ENCODE assay signal across 7 cellular contexts in the genomic region with DNA sequence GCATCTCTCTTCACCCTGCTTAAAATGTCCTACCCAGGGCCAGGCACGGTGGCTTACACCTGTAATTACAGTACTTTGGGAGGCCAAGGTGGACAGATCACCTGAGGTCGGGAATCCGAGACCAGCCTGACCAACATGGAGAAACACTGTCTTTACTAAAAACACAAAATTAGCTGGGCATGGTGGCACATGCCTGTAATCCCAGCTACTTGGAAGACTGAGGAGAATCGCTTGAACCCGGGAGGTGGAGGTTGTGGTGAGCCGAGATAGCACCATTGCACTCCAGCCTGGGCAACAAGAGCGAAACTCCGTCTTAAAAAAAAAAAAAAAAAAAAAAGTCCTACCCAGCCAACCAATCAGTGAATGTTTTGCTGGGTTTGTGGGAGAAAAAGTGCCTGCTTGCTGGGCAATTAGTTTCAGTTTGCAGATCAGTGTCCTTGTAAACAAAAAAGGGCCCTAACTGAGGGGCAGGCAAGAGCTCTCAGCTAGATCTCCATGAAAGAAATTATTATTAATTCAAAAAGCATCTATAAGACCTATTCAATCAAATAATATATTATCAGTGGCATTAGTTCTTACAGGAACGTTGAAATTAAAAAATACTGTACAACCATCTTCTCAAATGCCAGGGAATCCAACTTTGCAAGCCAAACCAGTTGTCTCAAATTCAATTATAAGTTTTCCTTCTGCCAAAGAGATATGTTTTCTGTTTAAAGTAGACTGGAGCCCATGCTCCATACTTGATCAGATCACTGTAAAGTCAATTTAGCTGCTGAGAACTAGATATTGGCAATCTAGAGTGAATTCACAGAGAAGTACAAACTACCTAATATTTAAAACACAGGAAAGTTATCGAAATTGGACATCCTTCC. TPM values are rescaled to one million over a fixed set of nuclear protein-coding genes. Genes with fewer than 3 reads are reported as not detected.
DNase-seq lines count a peak whose midpoint lies in the region; ATAC-seq, FAIRE-seq and TF ChIP-seq lines count a peak whose summit lies in the region.

No MANE protein-coding gene starts in this region.

- CTCF ChIA-PET in GM12878 (lab: Yijun Ruan, JAX) (interaction anchor here (0.7 kb wide), 1 partner anchor 77 kb away, joined by 3 read pairs; no protein-coding TSS in a partner anchor), HepG2 (lab: Yijun Ruan, JAX; ENCODE audit: low intra/inter-chr PET ratio, low total read pairs) (no interaction called here)

- TF ChIP-seq RAD21 in GM12878 (IDR thresholded peaks at IDR 0.05; ENCODE audit: insufficient read depth, low read depth, low read length) (no peak), HepG2 (CRISPR knock-in tag; IDR thresholded peaks at IDR 0.05) (no peak)

- no peaks in the 10 kb centered on the region; the same call in 1 of the 2 replicates for H3K79me2 ChIP-seq in GM12878 (ENCODE audit: control insufficient read depth, insufficient read depth, low read length)
- peaks cover 34% of the 10 kb centered on the region for H3K79me2 ChIP-seq in HepG2 (ENCODE audit: insufficient read depth, low read length)

- no peaks in the 10 kb centered on the region for H4K20me1 ChIP-seq in GM12878 (ENCODE audit: control insufficient read depth, insufficient read depth)
- no peaks in the 10 kb centered on the region for H4K20me1 ChIP-seq in HepG2 (ENCODE audit: insufficient read depth, low read length)

- in situ Hi-C loops in GM12878 (cut with MboI) = no loop called here
- in situ Hi-C loops in HepG2 (cut with HindIII; ENCODE audit: extremely low pct_ligation_motif_present, low pct_unique_long_range_greater_than_20kb) = loop anchor here (5.0 kb wide), 1 partner anchor 73 kb away; no protein-coding TSS in a partner anchor

- no peak for FAIRE-seq in GM12878 (lab: Jason Lieb, UNC)
- FAIRE-seq in HepG2 (lab: Jason Lieb, UNC) = peak; percentile 50

- RAD21 ChIA-PET in GM12878 (lab: Charles Lee; ENCODE audit: unreplicated experiment) = no interaction called here

- H2AFZ ChIP-seq in GM12878 (ENCODE audit: control insufficient read depth, low read depth, low read length) (peak overlapping the region; percentile 43; the same call in 1 of the 2 replicates), HepG2 (ENCODE audit: low read length) (peak overlapping the region; percentile 66)

- H3K27ac ChIP-seq in GM12878 (ENCODE audit: control insufficient read depth, insufficient read depth) (no peak overlapping the region), HepG2 (ENCODE audit: extremely low read length, insufficient read depth, low read length) (peak overlapping the region; percentile 75), upper lobe of right lung (peak overlapping the region; percentile 77)

- ATAC-seq in GM12878 = no peak
- peak; percentile 4; the same call in 2 of the 3 replicates for ATAC-seq in HepG2
- no peak for ATAC-seq in upper lobe of right lung
- ATAC-seq in HG03342 (IDR thresholded peaks at IDR 0.05; ENCODE audit: unreplicated experiment) = no peak

- 35% methylated on average over 8 of the region's 10 CpGs for WGBS in GM12878 (ENCODE audit: insufficient coverage, insufficient replicate concordance, low lambda C conversion rate, missing lambda C conversion rate)
- 3% methylated on average over 10 of the region's 10 CpGs for WGBS in HepG2 (ENCODE audit: low lambda C conversion rate)

- H3K9ac ChIP-seq in GM12878 (ENCODE audit: control insufficient read depth, insufficient read depth, low read length) = no peak overlapping the region
- H3K9ac ChIP-seq in HepG2 (ENCODE audit: insufficient read depth, low read depth, low read length) = peak overlapping the region; percentile 69

- TF ChIP-seq POLR2A in GM12878 (IDR thresholded peaks at IDR 0.05; ENCODE audit: low read depth, low read length) = no peak
- TF ChIP-seq POLR2A in HepG2 (IDR thresholded peaks at IDR 0.05; ENCODE audit: insufficient read depth in 1 of 2, low read depth in 2 of 2, low read length in 2 of 2) = no peak

- H3K4me3 ChIP-seq in GM12865 (ENCODE audit: low read depth, low read length) (peak overlapping the region; percentile 51), GM12878 (no peak overlapping the region), HepG2 (replicated peaks in 1 of 3; ENCODE audit: insufficient read depth in 1 of 3, low read depth in 2 of 3, low read length in 3 of 3) (peak overlapping the region; percentile 52 to 79 (median 71)), upper lobe of right lung (peak overlapping the region; percentile 62)

- H3K27me3 ChIP-seq in GM12878 (replicated peaks in 1 of 2; ENCODE audit: control insufficient read depth in 2 of 2, insufficient read depth in 2 of 2, low read length in 1 of 2) = no peaks in the 10 kb centered on the region
- no peaks in the 10 kb centered on the region for H3K27me3 ChIP-seq in HepG2 (ENCODE audit: control insufficient read depth in 1 of 2, insufficient read depth in 2 of 2, low read length in 2 of 2)
- H3K27me3 ChIP-seq in upper lobe of right lung = no peaks in the 10 kb centered on the region

- H3K4me1 ChIP-seq in GM12878 (ENCODE audit: control insufficient read depth, insufficient read depth, low read length) = peaks cover 15% of the 10 kb centered on the region
- H3K4me1 ChIP-seq in HepG2 (ENCODE audit: insufficient read depth, low read length) = peaks cover 62% of the 10 kb centered on the region
- peaks cover 32% of the 10 kb centered on the region for H3K4me1 ChIP-seq in upper lobe of right lung

- no peaks in the 10 kb centered on the region for H3K36me3 ChIP-seq in GM12878 (ENCODE audit: control insufficient read depth in 2 of 2, insufficient read depth in 2 of 2, low read length in 1 of 2)
- H3K36me3 ChIP-seq in HepG2 (replicated peaks in 1 of 2; ENCODE audit: control insufficient read depth in 1 of 2, insufficient read depth in 2 of 2, low read length in 2 of 2) = no peaks in the 10 kb centered on the region
- peaks cover 8% of the 10 kb centered on the region for H3K36me3 ChIP-seq in upper lobe of right lung

- POLR2A ChIA-PET in GM12878 (lab: Charles Lee) = interaction anchor here (0.7 kb wide), 1 partner anchor 25 kb away, joined by 3 read pairs; no protein-coding TSS in a partner anchor
- POLR2A ChIA-PET in HepG2 (lab: Yijun Ruan, JAX) = interaction anchor here (0.9 to 4.3 kb wide), 5 partner anchors 11 to 116 kb away, joined by 3 to 37 read pairs (median 3); no protein-coding TSS in a partner anchor

- H3K4me2 ChIP-seq in GM12878 (ENCODE audit: control insufficient read depth, insufficient read depth) (peak overlapping the region; percentile 61), HepG2 (ENCODE audit: low read depth, low read length) (peak overlapping the region; percentile 95)

- DNase-seq in GM12865 (ENCODE audit: low read depth) = peak; percentile 88
- DNase-seq in NOMO-1 treated with DMSO at 0.1 percent for 48 hours (lab: John Stamatoyannopoulos, UW; ENCODE audit: unreplicated experiment) = peak; percentile 21
- no peak for DNase-seq in GM12878 (ENCODE audit: low read depth, low spot score)
- peak; percentile 81 for DNase-seq in HepG2 (ENCODE audit: low spot score)
- DNase-seq in upper lobe of right lung = no peak
- DNase-seq in NCI-H345 (lab: John Stamatoyannopoulos, UW) = no peak

- intact Hi-C loops in GM12878 (cut with micrococcal nuclease; ENCODE audit: unreplicated experiment) (loop anchor here (5.0 kb wide), 1 partner anchor 93 kb away; no protein-coding TSS in a partner anchor), HepG2 (cut with micrococcal nuclease; ENCODE audit: unreplicated experiment) (loop anchor here (2.0 kb wide), 1 partner anchor 92 kb away; no protein-coding TSS in a partner anchor), upper lobe of right lung (cut with DNase I) (no loop called here)

- H3K9me3 ChIP-seq in GM12878 (replicated peaks; ENCODE audit: control insufficient read depth, insufficient read depth, low read length) (no peaks in the 10 kb centered on the region), HepG2 (ENCODE audit: low read length) (no peaks in the 10 kb centered on the region), upper lobe of right lung (no peaks in the 10 kb centered on the region)

- SMC1A ChIA-PET in GM12878 (lab: Charles Lee; ENCODE audit: uncharacterized antibody, unreplicated experiment) = no interaction called here

- BruUV-seq in GM12878 (replicated peaks; lab: Mats Ljungman, UMichigan) (no TSS peak), HepG2 (replicated peaks; lab: Mats Ljungman, UMichigan) (no TSS peak)

- TF ChIP-seq CTCF in GM12865 (IDR thresholded peaks at IDR 0.05; ENCODE audit: insufficient read depth, low read depth, low read length, missing control alignments) (no peak), GM12878 (IDR thresholded peaks at IDR 0.05 in 2 of 3, conservative IDR thresholded peaks at IDR 0.05 in 1 of 3; ENCODE audit: control insufficient read depth in 2 of 3, extremely low read depth in 1 of 3, insufficient read depth in 1 of 3, low read depth in 3 of 3, low read length in 3 of 3) (no peak), HepG2 (CRISPR knock-in tag; IDR thresholded peaks at IDR 0.05) (no peak), upper lobe of right lung (IDR thresholded peaks at IDR 0.05) (no peak)

- no peak for TF ChIP-seq EP300 in GM12878 (IDR thresholded peaks at IDR 0.05; ENCODE audit: borderline replicate concordance in 1 of 2, control insufficient read depth in 1 of 2, low read depth in 2 of 2, low read length in 2 of 2)
- TF ChIP-seq EP300 in HepG2 (IDR thresholded peaks at IDR 0.05; ENCODE audit: low read depth in 2 of 2, low read length in 2 of 2) = no peak
- TF ChIP-seq EP300 in HepG2 (CRISPR knock-in tag; IDR thresholded peaks at IDR 0.05; ENCODE audit: borderline replicate concordance) = no peak

RNA-seq across cellular contexts. Expression of a gene that starts 3.9 kb away (rescaled TPM):
- 0.44 and 0.64 TPM in 2 replicates for total RNA-seq in GM12878 (2013; cell fraction: nucleolus; rRNA removed)
- total RNA-seq in GM12878 (2014; rRNA removed) (3.0 and 3.7 TPM in 2 replicates), GM12878 (2014; rRNA removed; fragmentation: Illumina TruSeq; extraction: Trizol) (4.0 TPM in 2 replicates), GM12878 (2021) (3.8 and 4.3 TPM in 2 replicates), HepG2 (2016; rRNA removed; fragmentation: Illumina TruSeq; extraction: Trizol) (3.1 and 3.3 TPM in 2 replicates), upper lobe of right lung (92.9 TPM)
- 1.1 TPM for polyA plus RNA-seq in GM12878 (2011; ENCODE audit: low read depth)
- polyA plus RNA-seq in GM12878 (2011; rRNA removed) (0.71 and 0.84 TPM in 2 replicates), GM12878 (2014; fragmentation: Illumina TruSeq; extraction: Trizol) (5.1 and 5.2 TPM in 2 replicates), GM12878 (2014; fragmentation: Nextera tagmentation; extraction: Ambion mirVana) (1 to 10 TPM; 1.4 to 1.6 TPM), GM12878 (2014; rRNA removed) (2.5 and 2.8 TPM in 2 replicates), GM12878 (2016; fragmentation: Nextera tagmentation; extraction: Ambion mirVana) (1 to 10 TPM; 1.8 to 2.4 TPM), HepG2 (2011; rRNA removed) (3.3 and 3.6 TPM in 2 replicates)
- polyA plus RNA-seq in GM12878 (2011; cell fraction: cytosol; rRNA removed) = 0.43 and 0.52 TPM in 2 replicates
- polyA plus RNA-seq in GM12878 (2011; cell fraction: nucleus; rRNA removed) = 0.13 and 0.32 TPM in 2 replicates
- 1.7 and 2.3 TPM in 2 replicates for polyA plus RNA-seq in GM12878 (2012)
- 0.66 and 0.72 TPM in 2 replicates for polyA minus RNA-seq in GM12878 (2011; rRNA and poly(A)+ RNA removed)
- polyA minus RNA-seq in GM12878 (2011; cell fraction: cytosol; rRNA and poly(A)+ RNA removed) = 0.27 and 0.62 TPM in 2 replicates
- polyA minus RNA-seq in GM12878 (2011; cell fraction: nucleus; rRNA and poly(A)+ RNA removed) = 0.12 and 0.57 TPM in 2 replicates
- 0.71 and 0.88 TPM in 2 replicates for total RNA-seq in HepG2 (2016; cell fraction: cytosol; rRNA removed; fragmentation: Illumina TruSeq; extraction: Trizol; ENCODE audit: low read depth)
- 3.1 and 3.7 TPM in 2 replicates for total RNA-seq in HepG2 (2016; cell fraction: insoluble cytoplasmic fraction; rRNA removed; fragmentation: Illumina TruSeq; extraction: Trizol)
- total RNA-seq in HepG2 (2016; cell fraction: membrane; rRNA removed; fragmentation: Illumina TruSeq; extraction: Trizol) = 4.3 and 4.5 TPM in 2 replicates
- 3.8 and 3.9 TPM in 2 replicates for total RNA-seq in HepG2 (2016; cell fraction: nucleus; rRNA removed; fragmentation: Illumina TruSeq; extraction: Trizol)
- polyA plus RNA-seq in HepG2 (2011; cell fraction: cytosol; rRNA removed) = 1.7 and 3.4 TPM in 2 replicates
- 0.82 and 1.6 TPM in 2 replicates for polyA plus RNA-seq in HepG2 (2011; cell fraction: nucleus; rRNA removed)
- 6.3 and 6.4 TPM in 2 replicates for polyA plus RNA-seq in HepG2 (2012)
- 0.44 and 0.52 TPM in 2 replicates for polyA plus RNA-seq in HepG2 (2016; cell fraction: cytosol; fragmentation: Illumina TruSeq; extraction: Trizol; ENCODE audit: low read depth)
- 3.5 and 4.3 TPM in 2 replicates for polyA plus RNA-seq in HepG2 (2016; cell fraction: insoluble cytoplasmic fraction; fragmentation: Illumina TruSeq; extraction: Trizol; ENCODE audit: low read depth)
- polyA plus RNA-seq in HepG2 (2016; cell fraction: membrane; fragmentation: Illumina TruSeq; extraction: Trizol; ENCODE audit: low read depth) = 2.7 and 2.9 TPM in 2 replicates
- polyA plus RNA-seq in HepG2 (2016; cell fraction: nucleus; fragmentation: Illumina TruSeq; extraction: Trizol; ENCODE audit: insufficient read depth, low read depth) = 4.6 and 4.7 TPM in 2 replicates
- 2.5 and 6.5 TPM in 2 replicates for polyA minus RNA-seq in HepG2 (2011; rRNA and poly(A)+ RNA removed; ENCODE audit: low replicate concordance)
- polyA minus RNA-seq in HepG2 (2011; cell fraction: cytosol; rRNA and poly(A)+ RNA removed) = 4.0 and 5.0 TPM in 2 replicates
- 1.9 and 4.0 TPM in 2 replicates for polyA minus RNA-seq in HepG2 (2011; cell fraction: nucleus; rRNA and poly(A)+ RNA removed)

Comparison
In these comparisons a context has a peak if more than half of its experiments do, and no peak if none do; other contexts are left out.
1. DNase-seq: peak in GM12865 (single experiment), NOMO-1 treated with DMSO at 0.1 percent for 48 hours (single experiment) and HepG2 (single experiment); none in GM12878 (single experiment), upper lobe of right lung (single experiment) and NCI-H345 (single experiment).
2. RNA of a gene that starts 3.9 kb away (total RNA-seq): 92.9 TPM in upper lobe of right lung (single experiment); 0.44 to 4.3 TPM in GM12878 and 0.71 to 4.5 TPM in HepG2; every median in the first group is over 10 times any median in the second.